1 cellular context compared by ENCODE assay signal in the genomic region with DNA sequence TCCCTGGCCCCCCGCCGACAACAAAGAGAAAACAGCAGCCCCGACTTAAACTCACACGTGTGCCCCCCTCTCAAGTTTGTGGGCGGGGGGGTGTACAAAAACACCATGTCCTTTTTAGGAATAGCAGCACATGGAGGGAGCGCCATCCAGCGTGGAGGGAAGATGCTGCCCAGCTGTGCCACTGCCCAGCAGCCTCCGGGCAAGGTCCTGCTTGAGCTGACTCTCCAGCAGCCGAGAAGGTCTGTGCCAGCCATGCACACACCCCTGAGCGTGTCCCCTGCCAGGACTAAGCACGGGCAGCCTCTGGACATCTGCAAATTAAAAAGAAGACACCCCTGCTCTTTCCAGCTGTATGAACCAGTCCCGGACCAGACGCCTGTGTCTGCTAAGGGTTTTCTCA.
TF ChIP-seq lines count a peak whose summit lies in the region.

No MANE protein-coding gene starts in this region.

TF ChIP-seq in HEK293, 187 proteins besides CTCF, POLR2A, EP300 and RAD21 (continued from another document):
- TF ChIP-seq ZNF518A (tag by site-specific recombination; conservative IDR thresholded peaks at IDR 0.05; ENCODE audit: low read depth) = no peak
- TF ChIP-seq ZNF112 (tag by site-specific recombination; IDR thresholded peaks at IDR 0.05) = no peak
TF ChIP-seq in HEK293: peak in this region for 1.
